ENCODE assay signal across 9 cellular contexts in the genomic region with DNA sequence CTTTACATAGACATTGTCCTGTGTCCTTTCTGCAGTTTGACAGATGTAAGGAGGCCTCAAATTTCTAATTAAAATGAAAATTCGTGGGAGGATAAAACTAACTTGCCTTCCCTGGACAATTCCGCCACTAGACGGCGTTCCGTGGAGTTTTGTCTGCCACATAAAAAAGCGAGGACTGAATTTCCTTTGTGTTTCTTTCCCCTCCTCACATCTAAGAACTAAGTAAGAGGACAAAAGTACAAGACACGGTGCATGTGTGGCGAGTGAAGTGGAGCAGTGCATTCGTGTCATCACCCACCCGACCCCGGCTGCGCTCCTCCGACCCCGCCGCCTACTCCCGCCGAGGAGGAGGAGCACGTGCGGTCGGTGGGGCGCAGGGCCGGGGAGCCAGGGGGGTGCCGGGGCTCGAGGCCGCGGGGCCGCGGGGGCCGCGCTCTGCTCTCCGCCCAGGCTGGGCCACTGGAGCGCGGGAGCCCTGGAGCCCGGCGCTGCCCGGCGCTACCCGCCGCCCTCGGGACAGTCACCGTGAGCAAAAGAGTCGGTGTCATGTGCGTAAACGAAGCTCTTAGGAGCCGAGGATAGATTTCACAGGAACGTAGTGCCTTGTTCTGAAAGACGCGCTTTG. TPM values are rescaled to one million over a fixed set of nuclear protein-coding genes. Genes with fewer than 3 reads are reported as not detected.
DNase-seq lines count a peak whose midpoint lies in the region; ATAC-seq, FAIRE-seq and TF ChIP-seq lines count a peak whose summit lies in the region.
"Had no signal": no experiment of that assay in that cellular context is flagged by ENCODE, and none has a peak within 500 bp of the region (broad histone marks: within the 10 kb centered on the region; RNA-seq: fewer than 3 reads in every experiment).

No MANE protein-coding gene starts in this region.

- no peaks in the 10 kb centered on the region for H4K20me1 ChIP-seq in SK-N-SH (ENCODE audit: insufficient read depth)

- no peaks in the 10 kb centered on the region for H3K79me2 ChIP-seq in SK-N-SH (ENCODE audit: insufficient read depth)

- 32% methylated on average over 47 of the region's 48 CpGs for WGBS in SK-N-SH (ENCODE audit: low lambda C conversion rate)
- WGBS in right cardiac atrium: 3% methylated on average over 48 of the region's 48 CpGs

- DNase-seq in SK-N-SH (peak; percentile 49), right cardiac atrium (no peak), HTR-8/SVneo (ENCODE audit: insufficient read length, low spot score) (no peak), NCI-H1694 (lab: John Stamatoyannopoulos, UW) (no peak)
- DNase-seq in activated T-cell treated with anti-CD3 and anti-CD28 coated beads, Interleukin-2, amount 50 U/mL, for 72 hours: peak in 1 of 2 donors; percentile 13
- DNase-seq in activated CD4-positive, CD25-positive, alpha-beta regulatory T cell treated with anti-CD3 and anti-CD28 coated beads, Interleukin-2, amount 50 U/mL, for 72 hours: no peak

- no peak for TF ChIP-seq RAD21 in SK-N-SH (IDR thresholded peaks at IDR 0.05; ENCODE audit: low read length)

- CTCF ChIA-PET in SK-N-SH (lab: Yijun Ruan, JAX): interaction anchor here (1.7 to 2.5 kb wide), 2 partner anchors 10 kb away, joined by 5 to 6 read pairs; no protein-coding TSS in a partner anchor

- no peaks in the 10 kb centered on the region for H3K9me3 ChIP-seq in SK-N-SH
- no peaks in the 10 kb centered on the region for H3K9me3 ChIP-seq in right cardiac atrium (ENCODE audit: control insufficient read depth, low read length)

- H3F3A ChIP-seq in SK-N-SH (replicated peaks; ENCODE audit: insufficient read depth): no peaks in the 10 kb centered on the region

- no peak overlapping the region; a peak in 1 of 4 replicates for H3K4me3 ChIP-seq in SK-N-SH (ENCODE audit: low read depth in 2 of 2, low read length in 1 of 2)
- H3K4me3 ChIP-seq in right cardiac atrium (ENCODE audit: low read length): peak overlapping the region; percentile 4
- H3K4me3 ChIP-seq in skin epidermis: peak overlapping the region in 5 of 7 experiments; percentile 6 to 22 (median 16)

- intact Hi-C loops in right cardiac atrium (cut with DNase I): no loop called here

- ATAC-seq in SK-N-SH treated with all-trans-retinoic acid at 6 μM for 48 hours (no peak), right cardiac atrium (peak; percentile 44 to 56)
- peak; percentile 42 to 54 for ATAC-seq in activated T-cell treated with anti-CD3 and anti-CD28 coated beads, Interleukin-2, amount 50 U/mL, for 72 hours (replicated peaks in 1 of 2)

- no peaks in the 10 kb centered on the region for H3K36me3 ChIP-seq in SK-N-SH (replicated peaks in 1 of 2; ENCODE audit: control insufficient read depth in 1 of 2, insufficient read depth in 2 of 2, low read length in 1 of 2)

- H3K36me3 Mint-ChIP-seq in activated T-cell treated with anti-CD3 and anti-CD28 coated beads, Interleukin-2, amount 50 U/mL, for 72 hours (ENCODE audit: insufficient read depth in 2 of 2): peaks cover 4 to 11% of the 10 kb centered on the region in 2 donors

- POLR2A ChIA-PET in SK-N-SH (lab: Yijun Ruan, JAX): no interaction called here

- no peaks in the 10 kb centered on the region for H3K9me2 ChIP-seq in SK-N-SH

- TF ChIP-seq EP300 in SK-N-SH (IDR thresholded peaks at IDR 0.05; ENCODE audit: borderline replicate concordance in 1 of 2, low read depth in 1 of 2, low read length in 1 of 2): no peak

- no peak overlapping the region for H3K9ac ChIP-seq in SK-N-SH

- H3K27ac ChIP-seq in SK-N-SH (ENCODE audit: low read depth in 2 of 2, low read length in 1 of 2) (no peak overlapping the region), right cardiac atrium (ENCODE audit: low read length) (no peak overlapping the region), skin epidermis (no peak overlapping the region)

- H3K27ac Mint-ChIP-seq in activated T-cell treated with anti-CD3 and anti-CD28 coated beads, Interleukin-2, amount 50 U/mL, for 72 hours: no peak overlapping the region

- H3K27me3 Mint-ChIP-seq in activated T-cell treated with anti-CD3 and anti-CD28 coated beads, Interleukin-2, amount 50 U/mL, for 72 hours (ENCODE audit: low read depth): peaks cover 79% of the 10 kb centered on the region

- FAIRE-seq in HTR-8/SVneo (lab: Jason Lieb, UNC): no peak
- FAIRE-seq: A204.1 had no signal

- no peak overlapping the region for H2AFZ ChIP-seq in SK-N-SH (ENCODE audit: low read depth)

- H3K4me3 Mint-ChIP-seq in activated T-cell treated with anti-CD3 and anti-CD28 coated beads, Interleukin-2, amount 50 U/mL, for 72 hours: peak overlapping the region; percentile 80 to 86

- H3K27me3 ChIP-seq in SK-N-SH (ENCODE audit: insufficient read depth): peaks cover 43% of the 10 kb centered on the region; the same call in 1 of the 2 replicates
- peaks cover 7% of the 10 kb centered on the region for H3K27me3 ChIP-seq in right cardiac atrium (ENCODE audit: control insufficient read depth, insufficient read depth)

- TF ChIP-seq CTCF in SK-N-SH (IDR thresholded peaks at IDR 0.05): peak; percentile 44

- H3K4me1 ChIP-seq in SK-N-SH (ENCODE audit: control insufficient read depth in 1 of 2, insufficient read depth in 2 of 2, low read depth in 1 of 2, low read length in 1 of 2) (peaks cover 0 to 6% of the 10 kb centered on the region in 2 experiments; a peak in 1 of 4 replicates), right cardiac atrium (ENCODE audit: control insufficient read depth, insufficient read depth, low read length) (peaks cover 8% of the 10 kb centered on the region)

- H3K4me2 ChIP-seq in SK-N-SH: no peak overlapping the region

- no peaks in the 10 kb centered on the region for H3K9me3 Mint-ChIP-seq in activated T-cell treated with anti-CD3 and anti-CD28 coated beads, Interleukin-2, amount 50 U/mL, for 72 hours

- H3K4me1 Mint-ChIP-seq in activated T-cell treated with anti-CD3 and anti-CD28 coated beads, Interleukin-2, amount 50 U/mL, for 72 hours (ENCODE audit: low read depth): peaks cover 29% of the 10 kb centered on the region

TF ChIP-seq in SK-N-SH, 30 proteins besides CTCF, POLR2A, EP300 and RAD21:
- TF ChIP-seq RCOR1 (IDR thresholded peaks at IDR 0.05; ENCODE audit: low read length): no peak

TF ChIP-seq in SK-N-SH treated with all-trans-retinoic acid at 6 μM for 48 hours, 23 proteins besides CTCF, POLR2A, EP300 and RAD21:
- TF ChIP-seq TSHZ2 (CRISPR knock-in tag; IDR thresholded peaks at IDR 0.05): no peak
- TF ChIP-seq ISL1 (CRISPR knock-in tag; IDR thresholded peaks at IDR 0.05): no peak
- TF ChIP-seq TCF4 (CRISPR knock-in tag; IDR thresholded peaks at IDR 0.05; ENCODE audit: borderline replicate concordance): no peak
- TF ChIP-seq CREB5 (CRISPR knock-in tag; IDR thresholded peaks at IDR 0.05; ENCODE audit: low read depth): no peak
- TF ChIP-seq ZC3H10 (CRISPR knock-in tag; IDR thresholded peaks at IDR 0.05): no peak
- TF ChIP-seq ZNF8 (CRISPR knock-in tag; IDR thresholded peaks at IDR 0.05): no peak
- TF ChIP-seq ESRRG (CRISPR knock-in tag; IDR thresholded peaks at IDR 0.05): no peak
- TF ChIP-seq RARB (CRISPR knock-in tag; IDR thresholded peaks at IDR 0.05): no peak

RNA-seq across cellular contexts. Expression of gene TBR1, which starts 10.8 kb away (rescaled TPM):
- polyA plus RNA-seq in SK-N-SH (2012; rRNA removed) (under 0.01 TPM in 1 of 2 replicates, not detected in the other), right cardiac atrium (0.02 TPM)
- polyA plus RNA-seq in SK-N-SH (2012; cell fraction: cytosol; rRNA removed): 0.01 TPM in 1 of 2 replicates, not detected in the other
- 0.08 and 0.09 TPM in 2 replicates for polyA plus RNA-seq in SK-N-SH (2012; cell fraction: nucleus; rRNA removed)
- under 1 TPM; 0.02 to 0.05 TPM for total RNA-seq in activated T-cell treated with anti-CD3 and anti-CD28 coated beads, Interleukin-2, amount 50 U/mL, for 72 hours
- not detected for total RNA-seq in right cardiac atrium

Comparison
In these comparisons a context has a peak if more than half of its experiments do, and no peak if none do; other contexts are left out.
1. H3K4me3 ChIP-seq: peak in right cardiac atrium (single experiment) and skin epidermis (5 of 7); none in SK-N-SH (0 of 2).